In genomic region chr14:102993523-102993922, GRCh38 we compare ENCODE assay signal across 1 cellular context.
TF ChIP-seq lines count a peak whose summit lies in the region.

No MANE protein-coding gene starts in this region.

TF ChIP-seq in K562, 482 proteins besides CTCF, POLR2A, EP300 and RAD21 (continued from another document):
- TF ChIP-seq, protein P1, sequence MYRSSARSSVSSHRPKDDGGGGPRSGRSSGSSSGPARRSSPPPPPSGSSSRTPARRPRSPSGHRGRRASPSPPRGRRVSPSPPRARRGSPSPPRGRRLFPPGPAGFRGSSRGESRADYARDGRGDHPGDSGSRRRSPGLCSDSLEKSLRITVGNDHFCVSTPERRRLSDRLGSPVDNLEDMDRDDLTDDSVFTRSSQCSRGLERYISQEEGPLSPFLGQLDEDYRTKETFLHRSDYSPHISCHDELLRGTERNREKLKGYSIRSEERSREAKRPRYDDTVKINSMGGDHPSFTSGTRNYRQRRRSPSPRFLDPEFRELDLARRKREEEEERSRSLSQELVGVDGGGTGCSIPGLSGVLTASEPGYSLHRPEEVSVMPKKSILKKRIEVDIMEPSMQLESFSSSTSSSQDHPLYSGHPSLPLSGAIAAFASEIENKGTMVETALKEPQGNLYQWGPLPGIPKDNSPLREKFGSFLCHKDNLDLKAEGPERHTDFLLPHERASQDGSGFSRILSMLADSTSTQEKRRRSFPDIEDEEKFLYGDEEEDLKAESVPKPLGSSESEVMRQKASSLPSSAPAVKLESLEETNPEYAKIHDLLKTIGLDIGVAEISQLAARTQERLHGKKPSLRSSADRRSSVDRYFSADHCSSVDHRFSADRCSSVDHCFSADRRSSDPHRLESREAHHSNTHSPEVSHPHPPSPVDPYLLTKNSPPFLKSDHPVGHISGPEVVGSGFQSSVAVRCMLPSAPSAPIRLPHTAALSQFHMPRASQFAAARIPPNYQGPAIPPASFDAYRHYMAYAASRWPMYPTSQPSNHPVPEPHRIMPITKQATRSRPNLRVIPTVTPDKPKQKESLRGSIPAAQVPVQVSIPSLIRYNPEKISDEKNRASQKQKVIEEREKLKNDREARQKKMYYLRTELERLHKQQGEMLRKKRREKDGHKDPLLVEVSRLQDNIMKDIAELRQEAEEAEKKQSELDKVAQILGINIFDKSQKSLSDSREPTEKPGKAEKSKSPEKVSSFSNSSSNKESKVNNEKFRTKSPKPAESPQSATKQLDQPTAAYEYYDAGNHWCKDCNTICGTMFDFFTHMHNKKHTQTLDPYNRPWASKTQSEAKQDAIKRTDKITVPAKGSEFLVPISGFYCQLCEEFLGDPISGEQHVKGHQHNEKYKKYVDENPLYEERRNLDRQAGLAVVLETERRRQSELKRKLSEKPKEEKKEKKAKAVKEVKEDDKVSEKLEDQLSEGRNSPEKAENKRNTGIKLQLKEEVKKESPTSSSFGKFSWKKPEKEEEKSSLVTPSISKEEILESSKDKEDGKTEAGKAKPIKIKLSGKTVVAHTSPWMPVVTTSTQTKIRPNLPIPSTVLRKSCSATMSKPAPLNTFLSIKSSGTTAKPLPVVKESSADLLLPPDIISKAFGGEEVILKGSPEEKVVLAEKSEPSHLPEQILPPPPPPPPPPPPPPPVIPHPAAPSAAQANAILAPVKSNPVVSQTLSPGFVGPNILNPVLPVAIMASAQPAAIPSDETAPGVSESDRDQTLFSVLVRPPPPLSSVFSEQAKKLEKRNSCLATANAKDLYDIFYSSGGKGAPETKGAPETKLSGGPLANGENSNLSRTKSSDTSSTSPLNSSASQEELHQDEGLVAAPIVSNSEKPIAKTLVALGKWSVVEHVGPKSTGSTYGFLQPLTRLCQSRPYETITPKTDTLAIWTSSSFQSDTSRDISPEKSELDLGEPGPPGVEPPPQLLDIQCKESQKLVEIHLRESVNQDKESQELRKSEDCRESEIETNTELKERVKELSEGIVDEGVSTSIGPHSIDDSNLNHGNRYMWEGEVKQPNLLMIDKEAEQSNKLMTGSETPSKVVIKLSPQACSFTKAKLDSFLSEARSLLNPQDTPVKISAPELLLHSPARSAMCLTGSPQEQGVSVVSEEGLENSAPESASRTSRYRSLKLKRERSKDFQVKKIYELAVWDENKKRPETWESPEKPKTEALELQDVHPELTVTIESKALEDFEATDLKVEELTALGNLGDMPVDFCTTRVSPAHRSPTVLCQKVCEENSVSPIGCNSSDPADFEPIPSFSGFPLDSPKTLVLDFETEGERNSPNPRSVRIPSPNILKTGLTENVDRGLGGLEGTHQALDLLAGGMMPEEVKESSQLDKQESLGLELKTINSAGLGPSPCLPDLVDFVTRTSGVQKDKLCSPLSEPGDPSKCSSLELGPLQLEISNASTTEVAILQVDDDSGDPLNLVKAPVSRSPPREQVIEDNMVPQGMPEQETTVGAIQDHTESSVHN (IDR thresholded peaks at IDR 0.05; ENCODE audit: borderline replicate concordance in 1 of 2, low read depth in 1 of 2): no peak
- no peak for TF ChIP-seq ZNF140 (CRISPR knock-in tag; IDR thresholded peaks at IDR 0.05)
- TF ChIP-seq FOXK1 (CRISPR knock-in tag; IDR thresholded peaks at IDR 0.05; ENCODE audit: borderline replicate concordance): no peak
- TF ChIP-seq ATF3 (IDR thresholded peaks at IDR 0.05): 0 out of 2 replicates have a peak, but pooled peaks have one; percentile 14
- TF ChIP-seq ATF3 (CRISPR knock-in tag; conservative IDR thresholded peaks at IDR 0.05): no peak
- TF ChIP-seq FOSL1 (tag; conservative IDR thresholded peaks at IDR 0.05): peak; percentile 37; the same call in 1 of the 2 replicates
- TF ChIP-seq HDAC3 (IDR thresholded peaks at IDR 0.05; ENCODE audit: borderline replicate concordance, partially characterized antibody): no peak
- TF ChIP-seq EHMT2 (IDR thresholded peaks at IDR 0.05): no peak
- no peak for TF ChIP-seq PKNOX1 (IDR thresholded peaks at IDR 0.05)
